Comparison of ENCODE assay signal across 8 cellular contexts in genomic region chr6:35327349-35328027, GRCh38. TPM values are rescaled to one million over a fixed set of nuclear protein-coding genes. Genes with fewer than 3 reads are reported as not detected.
DNase-seq lines count a peak whose midpoint lies in the region; ATAC-seq and TF ChIP-seq lines count a peak whose summit lies in the region.

No MANE protein-coding gene starts in this region.

- intact Hi-C loops in CD4-positive, alpha-beta T cell (cut with DNase I, micrococcal nuclease): loop anchor here (1.0 to 10.0 kb wide), 3 partner anchors 17 to 227 kb away; partner anchors contain the start of gene DEF6 (in 2 of the 2)
- intact Hi-C loops in colonic mucosa (cut with DNase I): no loop called here

- no peaks in the 10 kb centered on the region for H3K9me2 ChIP-seq in GM23248 (ENCODE audit: insufficient read depth)

- no peak overlapping the region for H3K9ac ChIP-seq in GM23248
- no peak overlapping the region for H3K9ac ChIP-seq in colonic mucosa (ENCODE audit: low read depth in 2 of 2, low read length in 2 of 2)

- no peak overlapping the region for H2AFZ ChIP-seq in GM23248

- no peak overlapping the region for H3K4me3 ChIP-seq in GM23248
- H3K4me3 ChIP-seq in colonic mucosa: no peak overlapping the region

- H3K4me1 ChIP-seq in GM23248 (ENCODE audit: insufficient read depth) (no peaks in the 10 kb centered on the region), colonic mucosa (no peaks in the 10 kb centered on the region)

- no peaks in the 10 kb centered on the region for H3K27me3 Mint-ChIP-seq in CD4-positive, alpha-beta T cell

- no peaks in the 10 kb centered on the region for H3K79me2 ChIP-seq in GM23248 (ENCODE audit: insufficient read depth)

- H3K4me2 ChIP-seq in GM23248 (ENCODE audit: unreplicated experiment): no peak overlapping the region

- CTCF ChIA-PET in CD4-positive, alpha-beta T cell (lab: Charles Lee): interaction anchor here (0.8 to 3.9 kb wide), 11 partner anchors 14 to 125 kb away, joined by 3 to 47 read pairs (median 10); partner anchors contain the start of genes DEF6, FANCE and PPARD

- in situ Hi-C loops in GM23248 (cut with MboI): no loop called here

- POLR2A ChIA-PET in CD4-positive, alpha-beta T cell (lab: Charles Lee): interaction anchor here (0.8 to 6.8 kb wide), 8 partner anchors 13 to 68 kb away, joined by 3 to 94 read pairs (median 5); partner anchors contain the start of genes DEF6, PPARD and ZNF76

- H3K9me3 Mint-ChIP-seq in CD4-positive, alpha-beta T cell: no peaks in the 10 kb centered on the region

- peak overlapping the region; percentile 28 for H3K4me3 Mint-ChIP-seq in CD4-positive, alpha-beta T cell

- DNase-seq in CD4-positive, alpha-beta T cell: peak; percentile 65 to 80 (median 73)
- peak; percentile 71 for DNase-seq in GM23248
- DNase-seq in NCI-H2196 treated with DMSO at 0.1 percent for 48 hours (lab: John Stamatoyannopoulos, UW; ENCODE audit: unreplicated experiment): peak; percentile 35
- DNase-seq in activated CD4-positive, alpha-beta T cell treated with anti-CD3 and anti-CD28 coated beads for 48 hours: peak; percentile 80
- peak; percentile 70 for DNase-seq in colonic mucosa
- peak; percentile 56 for DNase-seq in medulla oblongata (ENCODE audit: extremely low spot score)
- peak; percentile 50 for DNase-seq in stimulated activated CD8-positive, alpha-beta memory T cell treated with anti-CD3 and anti-CD28 coated beads, Interleukin-4, amount 100 ng/mL, for 24 hours (ENCODE audit: low read depth)

- no peak overlapping the region for H3K27ac ChIP-seq in CD4-positive, alpha-beta T cell (ENCODE audit: low read depth, low read length)
- no peak overlapping the region for H3K27ac ChIP-seq in GM23248
- no peak overlapping the region for H3K27ac ChIP-seq in colonic mucosa

- no peaks in the 10 kb centered on the region for H3K9me3 ChIP-seq in CD4-positive, alpha-beta T cell (ENCODE audit: control insufficient read depth, low read length)
- H3K9me3 ChIP-seq in GM23248 (ENCODE audit: low read depth): no peaks in the 10 kb centered on the region
- no peaks in the 10 kb centered on the region for H3K9me3 ChIP-seq in colonic mucosa

- peaks cover 26% of the 10 kb centered on the region for H3K4me1 Mint-ChIP-seq in CD4-positive, alpha-beta T cell (ENCODE audit: low read depth)

- ATAC-seq in CD4-positive, alpha-beta T cell (ENCODE audit: poor library complexity): peak; percentile 77
- ATAC-seq in HG02884 (IDR thresholded peaks at IDR 0.05; ENCODE audit: unreplicated experiment): no peak

- H3K36me3 ChIP-seq in GM23248 (ENCODE audit: low read depth) (no peaks in the 10 kb centered on the region), colonic mucosa (no peaks in the 10 kb centered on the region)

- TF ChIP-seq CTCF in CD4-positive, alpha-beta T cell (IDR thresholded peaks at IDR 0.05): peak; percentile 78
- TF ChIP-seq CTCF in colonic mucosa (IDR thresholded peaks at IDR 0.05): peak; percentile 45

- no peaks in the 10 kb centered on the region for H3K27me3 ChIP-seq in CD4-positive, alpha-beta T cell (ENCODE audit: control insufficient read depth, insufficient read depth, low read length)
- H3K27me3 ChIP-seq in GM23248 (replicated peaks; ENCODE audit: insufficient read depth) (0 out of 2 replicates have a peak, but pooled peaks cover 3% of the 10 kb centered on the region), colonic mucosa (no peaks in the 10 kb centered on the region)

- H4K20me1 ChIP-seq in GM23248 (ENCODE audit: insufficient read depth): no peaks in the 10 kb centered on the region

- H3K27ac Mint-ChIP-seq in CD4-positive, alpha-beta T cell: peak overlapping the region; percentile 86

- H3F3A ChIP-seq in GM23248 (ENCODE audit: insufficient read depth): no peaks in the 10 kb centered on the region

- WGBS in GM23248 (ENCODE audit: low coverage in 1 of 2, low lambda C conversion rate in 2 of 2, missing lambda C conversion rate in 2 of 2), 2 experiments: 37 to 41% methylated on average over 7 of the region's 7 CpGs

- H3K36me3 Mint-ChIP-seq in CD4-positive, alpha-beta T cell (ENCODE audit: low read depth): peaks cover 52% of the 10 kb centered on the region

RNA-seq across cellular contexts. Expression of gene PPARD, which starts 14.9 kb away (rescaled TPM):
- 10 to 100 TPM; 34.1 to 37.0 TPM for total RNA-seq in CD4-positive, alpha-beta T cell
- total RNA-seq in GM23248 (2014; rRNA removed; shearing (Covaris generic)): 13.3 and 15.9 TPM in 2 replicates
- polyA plus RNA-seq in GM23248 (2016; fragmentation: Nextera tagmentation; extraction: Ambion mirVana): 21.7 and 22.3 TPM in 2 replicates
- 10 to 100 TPM; 38.1 to 41.8 TPM for total RNA-seq in colonic mucosa

RNA-seq across cellular contexts. Expression of gene DEF6, which starts 29.9 kb away (rescaled TPM):
- total RNA-seq in CD4-positive, alpha-beta T cell: 100 to 1,000 TPM; 209 to 212 TPM
- total RNA-seq in GM23248 (2014; rRNA removed; shearing (Covaris generic)): 2.6 and 4.9 TPM in 2 replicates
- 1.3 and 1.7 TPM in 2 replicates for polyA plus RNA-seq in GM23248 (2016; fragmentation: Nextera tagmentation; extraction: Ambion mirVana)
- 10 to 100 TPM in 1 of 2 donors, 1 to 10 TPM in 1; 8.1 to 12.5 TPM for total RNA-seq in colonic mucosa

Comparison
In these comparisons a context has a peak if more than half of its experiments do, and no peak if none do; other contexts are left out.
1. RNA of gene DEF6, which starts 29.9 kb away (total RNA-seq): 209 to 212 TPM in CD4-positive, alpha-beta T cell; 8.1 to 12.5 TPM in colonic mucosa and 2.6 to 4.9 TPM in GM23248; every median in the first group is over 10 times any median in the second.
2. Peak in every context shown above with its lines, with median percentiles within 50 percentile points of each other: DNase-seq.